In genomic region chr1:166165661-166166399, GRCh38 we compare ENCODE assay signal across 8 cellular contexts. TPM values are rescaled to one million over a fixed set of nuclear protein-coding genes. Genes with fewer than 3 reads are reported as not detected.
DNase-seq lines count a peak whose midpoint lies in the region; ATAC-seq, FAIRE-seq and TF ChIP-seq lines count a peak whose summit lies in the region.

No MANE protein-coding gene starts in this region.

- peak overlapping the region; percentile 67; the same call in 1 of the 2 replicates for H2BK15ac ChIP-seq in H1 (ENCODE audit: low read length)

- peaks cover 0 to 4% (median 0%) of the 10 kb centered on the region in 9 donors for H3K9me3 Mint-ChIP-seq in naive thymus-derived CD8-positive, alpha-beta T cell

- no peak for TF ChIP-seq POLR2A in H1 (IDR thresholded peaks at IDR 0.05; ENCODE audit: control extremely low read depth in 1 of 2, low read depth in 2 of 2, low read length in 2 of 2)

- H3K27me3 ChIP-seq in RWPE2 (ENCODE audit: insufficient read depth, poor library complexity, severe bottlenecking) (peaks cover 46% of the 10 kb centered on the region), H1 (replicated peaks in 1 of 4; ENCODE audit: control insufficient read depth in 3 of 4, extremely low read depth in 1 of 4, insufficient read depth in 3 of 4, low read length in 3 of 4) (peaks cover 7 to 28% (median 21%) of the 10 kb centered on the region in 4 experiments)

- H3K27me3 Mint-ChIP-seq in naive thymus-derived CD8-positive, alpha-beta T cell, result peaks cover 23 to 67% (median 55%) of the 10 kb centered on the region in 5 donors

- ATAC-seq in GM19035 (IDR thresholded peaks at IDR 0.05; ENCODE audit: unreplicated experiment), result peak; percentile 5
- ATAC-seq in RWPE2 (ENCODE audit: low read depth), result no peak
- peak; percentile 16 to 27 for ATAC-seq in naive thymus-derived CD8-positive, alpha-beta T cell
- ATAC-seq in HG03457 (IDR thresholded peaks at IDR 0.05; ENCODE audit: unreplicated experiment), result no peak
- no peak for ATAC-seq in GM18517 (IDR thresholded peaks at IDR 0.05; ENCODE audit: unreplicated experiment)

- TF ChIP-seq EP300 in H1 (IDR thresholded peaks at IDR 0.05; ENCODE audit: borderline replicate concordance in 1 of 2, low read depth in 2 of 2, low read length in 2 of 2), result no peak

- H4K20me1 ChIP-seq in H1 (replicated peaks in 1 of 2; ENCODE audit: control insufficient read depth in 1 of 2, insufficient read depth in 2 of 2, low read length in 2 of 2), result peaks cover 0 to 7% of the 10 kb centered on the region in 2 experiments

- peaks cover 4 to 18% (median 12%) of the 10 kb centered on the region in 4 donors for H3K4me1 Mint-ChIP-seq in naive thymus-derived CD8-positive, alpha-beta T cell

- H3K9me3 ChIP-seq in RWPE2 (ENCODE audit: severe bottlenecking) (no peaks in the 10 kb centered on the region), H1 (ENCODE audit: insufficient read depth in 2 of 2, low read depth in 1 of 2, low read length in 1 of 2) (no peaks in the 10 kb centered on the region; a peak in 1 of 4 replicates)

- DNase-seq in AG04449 (ENCODE audit: low read depth, low spot score) (no peak), RWPE2 (ENCODE audit: low spot score) (no peak), H1 (ENCODE audit: low read depth in 1 of 2, low spot score in 2 of 2) (peak in 1 of 2 experiments; percentile 66), OCI-M1 (lab: John Stamatoyannopoulos, UW) (no peak)
- peak in 2 of 10 donors; percentile 1 to 2 for DNase-seq in naive thymus-derived CD8-positive, alpha-beta T cell

- no peak overlapping the region for H3K23ac ChIP-seq in H1 (ENCODE audit: insufficient read length)

- no peak overlapping the region for H3K4ac ChIP-seq in H1 (replicated peaks; ENCODE audit: insufficient read length, low read depth, low read length)

- peak overlapping the region; percentile 39 for H4K91ac ChIP-seq in H1 (replicated peaks; ENCODE audit: insufficient read length, low read length)

- no peak overlapping the region for H2AK5ac ChIP-seq in H1 (ENCODE audit: low read depth, low read length)

- no peaks in the 10 kb centered on the region for H3K36me3 ChIP-seq in RWPE2 (ENCODE audit: low read depth)
- H3K36me3 ChIP-seq in H1 (ENCODE audit: control insufficient read depth in 2 of 4, insufficient read depth in 4 of 4, low read length in 3 of 4), result no peaks in the 10 kb centered on the region

- H4K5ac ChIP-seq in H1 (ENCODE audit: insufficient read length, low read depth, low read length), result no peak overlapping the region

- H3K23me2 ChIP-seq in H1 (ENCODE audit: low read depth, low read length), result peaks cover 22% of the 10 kb centered on the region; the same call in 1 of the 2 replicates

- TF ChIP-seq RAD21 in H1 (IDR thresholded peaks at IDR 0.05 in 1 of 2, conservative IDR thresholded peaks at IDR 0.05 in 1 of 2; ENCODE audit: low read depth in 2 of 2, low read length in 2 of 2), result no peak

- no peak for TF ChIP-seq CTCF in AG04449 (IDR thresholded peaks at IDR 0.05; ENCODE audit: insufficient read depth, low read length, missing control alignments)
- TF ChIP-seq CTCF in RWPE2 (IDR thresholded peaks at IDR 0.05; ENCODE audit: poor library complexity, severe bottlenecking), result no peak
- TF ChIP-seq CTCF in H1 (IDR thresholded peaks at IDR 0.05; ENCODE audit: control extremely low read depth in 1 of 3, insufficient read depth in 1 of 3, low read depth in 1 of 3, low read length in 3 of 3), result no peak

- peak overlapping the region in 1 of 4 experiments; percentile 38; a peak in 1 of 7 replicates for H3K9ac ChIP-seq in H1 (replicated peaks in 1 of 4; ENCODE audit: extremely low read depth in 1 of 4, low read depth in 3 of 4, low read length in 3 of 4)

- H3K4me3 ChIP-seq in AG04449 (ENCODE audit: low read depth, low read length) (peak overlapping the region; percentile 60; the same call in 1 of the 2 replicates), RWPE2 (ENCODE audit: severe bottlenecking) (peak overlapping the region; percentile 78), H1 (ENCODE audit: extremely low read depth in 1 of 4, insufficient read depth in 2 of 4, low read depth in 3 of 4, low read length in 4 of 4) (peak overlapping the region; percentile 55 to 76 (median 68))

- H2BK120ac ChIP-seq in H1 (replicated peaks; ENCODE audit: low read depth, low read length), result no peak overlapping the region

- CTCF ChIA-PET in AG04449 (lab: Yijun Ruan, JAX), result interaction anchor here (2.1 kb wide), 1 partner anchor 241 kb away, joined by 6 read pairs; no protein-coding TSS in a partner anchor
- CTCF ChIA-PET in H1 (lab: Charles Lee; ENCODE audit: partially characterized antibody), result interaction anchor here (1.1 to 2.3 kb wide), 10 partner anchors 10 to 238 kb away, joined by 3 to 16 read pairs (median 7); no protein-coding TSS in a partner anchor

- H3K56ac ChIP-seq in H1 (replicated peaks; ENCODE audit: insufficient read length, low read depth, low read length), result no peak overlapping the region

- no peaks in the 10 kb centered on the region for H3K79me2 ChIP-seq in H1 (ENCODE audit: control insufficient read depth in 1 of 2, insufficient read depth in 2 of 2, low read length in 2 of 2)

- no peak for FAIRE-seq in H1 (lab: Jason Lieb, UNC)

- H3K14ac ChIP-seq in H1 (ENCODE audit: insufficient read length), result no peak overlapping the region

- H3K27ac Mint-ChIP-seq in naive thymus-derived CD8-positive, alpha-beta T cell, result peak overlapping the region in 2 of 10 donors; percentile 41 to 88

- no peaks in the 10 kb centered on the region for H3K36me3 Mint-ChIP-seq in naive thymus-derived CD8-positive, alpha-beta T cell

- no peak overlapping the region for H2BK20ac ChIP-seq in H1 (ENCODE audit: low read length)

- POLR2A ChIA-PET in AG04449 (lab: Yijun Ruan, JAX) (no interaction called here), H1 (lab: Charles Lee; ENCODE audit: partially characterized antibody) (no interaction called here)
- POLR2A ChIA-PET in naive thymus-derived CD8-positive, alpha-beta T cell (lab: Charles Lee), result no interaction called here

- H3K27ac ChIP-seq in RWPE2 (ENCODE audit: poor library complexity, severe bottlenecking) (no peak overlapping the region), H1 (ENCODE audit: low read depth, low read length) (no peak overlapping the region)

- H4K8ac ChIP-seq in H1 (ENCODE audit: extremely low read depth, insufficient read depth, low read length), result peak overlapping the region; percentile 83

- H2BK5ac ChIP-seq in H1 (ENCODE audit: low read depth, low read length), result no peak overlapping the region

- H3K79me1 ChIP-seq in H1 (ENCODE audit: low read depth, low read length), result no peaks in the 10 kb centered on the region

- 2% methylated on average over 45 of the region's 71 CpGs; no CpG with 5 or more reads in 1 of the 2 experiments for WGBS in H1 (ENCODE audit: extremely low coverage in 1 of 2, insufficient coverage in 1 of 2, insufficient read length in 1 of 2, insufficient replicate concordance in 2 of 2, low coverage in 1 of 2, low lambda C conversion rate in 2 of 2, missing lambda C conversion rate in 1 of 2), 2 experiments

- H3K4me1 ChIP-seq in RWPE2 (ENCODE audit: insufficient read depth, poor library complexity, severe bottlenecking), result no peaks in the 10 kb centered on the region
- peaks cover 5 to 15% (median 9%) of the 10 kb centered on the region in 4 experiments for H3K4me1 ChIP-seq in H1 (replicated peaks in 1 of 4; ENCODE audit: control insufficient read depth in 3 of 4, insufficient read depth in 4 of 4, low read length in 3 of 4)

- H3K4me2 ChIP-seq in H1 (ENCODE audit: insufficient read depth in 1 of 2, low read depth in 2 of 2, low read length in 2 of 2), result peak overlapping the region; percentile 91 to 100

- H3K18ac ChIP-seq in H1 (ENCODE audit: extremely low read depth, low read length), result peak overlapping the region; percentile 66; the same call in 1 of the 2 replicates

- peak overlapping the region; percentile 87; the same call in 1 of the 2 replicates for H2AFZ ChIP-seq in H1 (ENCODE audit: low read length)

- H2BK12ac ChIP-seq in H1 (ENCODE audit: low read depth, low read length), result peak overlapping the region; percentile 31; the same call in 1 of the 2 replicates

- H3K4me3 Mint-ChIP-seq in naive thymus-derived CD8-positive, alpha-beta T cell, result peak overlapping the region; percentile 68 to 82 (median 77)

TF ChIP-seq in H1, 55 proteins besides CTCF, POLR2A, EP300 and RAD21 (continues in another document):
- TF ChIP-seq ZNF274 (IDR thresholded peaks at IDR 0.05; ENCODE audit: borderline replicate concordance, extremely low read depth, low read length) (no peak), CHD1 (IDR thresholded peaks at IDR 0.05; ENCODE audit: low read depth, low read length) (no peak), NRF1 (IDR thresholded peaks at IDR 0.05; ENCODE audit: low read depth, low read length) (no peak), NANOG (IDR thresholded peaks at IDR 0.05; ENCODE audit: insufficient read depth, low read depth, low read length, poor library complexity, severe bottlenecking) (no peak), RXRA (IDR thresholded peaks at IDR 0.05; ENCODE audit: insufficient read depth, low read depth, low read length) (no peak), TBP (IDR thresholded peaks at IDR 0.05; ENCODE audit: low read depth, low read length) (no peak), KDM5A (IDR thresholded peaks at IDR 0.05; ENCODE audit: low read length) (no peak), POLR2AphosphoS5 (IDR thresholded peaks at IDR 0.05; ENCODE audit: low read depth, low read length) (no peak), PHF8 (conservative IDR thresholded peaks at IDR 0.05; ENCODE audit: low read depth, low read length) (0 out of 2 replicates have a peak, but pooled peaks have one; percentile 9), RNF2 (IDR thresholded peaks at IDR 0.05; ENCODE audit: borderline replicate concordance, low read depth, low read length, missing control alignments, poor library complexity, severe bottlenecking) (no peak), CEBPB (IDR thresholded peaks at IDR 0.05; ENCODE audit: low read depth, low read length) (no peak), ATF3 (IDR thresholded peaks at IDR 0.05; ENCODE audit: insufficient read depth, low read depth, low read length) (no peak)

RNA-seq across cellular contexts. Expression of gene FAM78B, which starts 1.0 kb away (rescaled TPM):
- 3.6 and 4.0 TPM in 2 replicates for total RNA-seq in H1 (2021; fragmentation: NEBNext Ultra II Directional; extraction: Animal tissue kit (Norgen Biotek cat#: 25700))
- 2.3 and 3.0 TPM in 2 replicates for polyA plus RNA-seq in H1 (2011; rRNA removed)
- 3.4 TPM for polyA plus RNA-seq in H1 (2011; cell fraction: cytosol; rRNA removed)
- polyA plus RNA-seq in H1 (2011; cell fraction: nucleus; rRNA removed), result 4.2 TPM
- polyA plus RNA-seq in H1 (2012, experiment 1 of 2), result 2.6 to 3.5 TPM (median 3.0 TPM) in 4 replicates
- 1.8 TPM for polyA plus RNA-seq in H1 (2012, experiment 2 of 2)
- polyA plus RNA-seq in H1 (2013, experiment 1 of 2), result 1.9 TPM
- 1.7 TPM for polyA plus RNA-seq in H1 (2013, experiment 2 of 2)
- polyA minus RNA-seq in H1 (2011; rRNA and poly(A)+ RNA removed), result 2.9 and 3.7 TPM in 2 replicates
- polyA minus RNA-seq in H1 (2011; cell fraction: cytosol; rRNA and poly(A)+ RNA removed), result 1.5 TPM
- polyA minus RNA-seq in H1 (2011; cell fraction: nucleus; rRNA and poly(A)+ RNA removed), result 7.5 TPM
- total RNA-seq in naive thymus-derived CD8-positive, alpha-beta T cell, result under 1 TPM; 0.08 to 0.27 TPM
- polyA plus RNA-seq in naive thymus-derived CD8-positive, alpha-beta T cell, result under 1 TPM in 2 of 3 donors, not detected in 1; 0.10 to 0.14 TPM

Comparison
In these comparisons a context has a peak if more than half of its experiments do, and no peak if none do; other contexts are left out.
1. ATAC-seq: peak in GM19035 (single experiment) and naive thymus-derived CD8-positive, alpha-beta T cell (2 of 2); none in RWPE2 (single experiment), HG03457 (single experiment) and GM18517 (single experiment).
2. Peak in every context shown above with its lines, with median percentiles within 50 percentile points of each other: H3K4me3 ChIP-seq.